In the genomic region with DNA sequence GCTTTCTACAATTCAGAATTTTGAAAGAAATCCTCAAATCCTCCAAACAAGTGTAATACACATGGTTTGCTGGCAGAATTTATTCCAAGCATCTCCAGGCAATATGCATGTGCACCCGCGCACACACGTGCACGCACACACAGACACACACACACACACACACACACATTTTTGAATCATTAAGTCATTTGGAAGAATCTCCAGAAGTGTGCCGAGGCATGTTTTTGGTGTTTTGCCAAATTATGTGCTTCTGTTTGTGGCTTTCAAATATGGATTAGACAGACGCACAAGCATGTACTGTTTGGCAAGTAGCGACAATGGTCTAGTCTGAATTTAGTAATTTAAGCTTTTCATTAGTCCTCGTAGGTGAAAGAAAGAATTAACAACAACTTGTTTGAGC, we compare ENCODE assay signal across 10 cellular contexts. TPM values are rescaled to one million over a fixed set of nuclear protein-coding genes. Genes with fewer than 3 reads are reported as not detected.
DNase-seq lines count a peak whose midpoint lies in the region; ATAC-seq and TF ChIP-seq lines count a peak whose summit lies in the region.
"Had no signal": no experiment of that assay in that cellular context is flagged by ENCODE, and none has a peak within 500 bp of the region (broad histone marks: within the 10 kb centered on the region; RNA-seq: fewer than 3 reads in every experiment).

No MANE protein-coding gene starts in this region.

- no peak overlapping the region for H3K4me3 Mint-ChIP-seq in progenitor cell of endocrine pancreas (ENCODE audit: low read depth)
- no peak overlapping the region for H3K4me3 Mint-ChIP-seq in activated naive CD8-positive, alpha-beta T cell treated with anti-CD3 and anti-CD28 coated beads, Interleukin-2, amount 50 U/mL, for 24 hours

- H3K9me3 ChIP-seq in left lung, result no peaks in the 10 kb centered on the region

- H3K4me3 ChIP-seq in left lung, result no peak overlapping the region
- H3K4me3 ChIP-seq: GM12878 had no signal

- H3K27me3 Mint-ChIP-seq in progenitor cell of endocrine pancreas, result no peaks in the 10 kb centered on the region
- peaks cover 16% of the 10 kb centered on the region for H3K27me3 Mint-ChIP-seq in activated naive CD8-positive, alpha-beta T cell treated with anti-CD3 and anti-CD28 coated beads, Interleukin-2, amount 50 U/mL, for 24 hours

- H3K36me3 ChIP-seq in left lung, result no peaks in the 10 kb centered on the region

- no peak overlapping the region for H3K27ac ChIP-seq in left lung

- H3K36me3 Mint-ChIP-seq in progenitor cell of endocrine pancreas (ENCODE audit: insufficient read depth), result no peaks in the 10 kb centered on the region
- H3K36me3 Mint-ChIP-seq in activated naive CD8-positive, alpha-beta T cell treated with anti-CD3 and anti-CD28 coated beads, Interleukin-2, amount 50 U/mL, for 24 hours (ENCODE audit: low read depth), result no peaks in the 10 kb centered on the region

- peaks cover 20 to 32% of the 10 kb centered on the region in 2 donors for H3K4me1 ChIP-seq in left lung

- H3K27me3 ChIP-seq in left lung, result no peaks in the 10 kb centered on the region

- no peaks in the 10 kb centered on the region for H3K9me3 Mint-ChIP-seq in progenitor cell of endocrine pancreas (ENCODE audit: low read depth)
- no peaks in the 10 kb centered on the region for H3K9me3 Mint-ChIP-seq in activated naive CD8-positive, alpha-beta T cell treated with anti-CD3 and anti-CD28 coated beads, Interleukin-2, amount 50 U/mL, for 24 hours

- no peak overlapping the region for H3K27ac Mint-ChIP-seq in progenitor cell of endocrine pancreas
- H3K27ac Mint-ChIP-seq in activated naive CD8-positive, alpha-beta T cell treated with anti-CD3 and anti-CD28 coated beads, Interleukin-2, amount 50 U/mL, for 24 hours, result no peak overlapping the region

- peaks cover 36% of the 10 kb centered on the region for H3K4me1 Mint-ChIP-seq in progenitor cell of endocrine pancreas (ENCODE audit: low read depth)
- peaks cover 1% of the 10 kb centered on the region for H3K4me1 Mint-ChIP-seq in activated naive CD8-positive, alpha-beta T cell treated with anti-CD3 and anti-CD28 coated beads, Interleukin-2, amount 50 U/mL, for 24 hours

- ATAC-seq in left lung, result peak; percentile 12
- no peak for ATAC-seq in activated naive CD8-positive, alpha-beta T cell treated with anti-CD3 and anti-CD28 coated beads, Interleukin-2, amount 50 U/mL, for 24 hours
- ATAC-seq: GM12878 had no signal

- DNase-seq in ACHN, result peak; percentile 70
- DNase-seq in NCI-H1694 (lab: John Stamatoyannopoulos, UW), result peak; percentile 33
- peak; percentile 31 for DNase-seq in cerebellar cortex (ENCODE audit: low spot score)
- DNase-seq in left lung, result no peak
- no peak for DNase-seq in progenitor cell of endocrine pancreas (ENCODE audit: low spot score, unreplicated experiment)
- DNase-seq in activated naive CD8-positive, alpha-beta T cell treated with anti-CD3 and anti-CD28 coated beads, Interleukin-2, amount 50 U/mL, for 24 hours, result no peak
- DNase-seq in NCI-H82 treated with DMSO at 0.1 percent for 48 hours (lab: John Stamatoyannopoulos, UW; ENCODE audit: unreplicated experiment), result no peak
- no peak for DNase-seq in OCI-M2 (lab: John Stamatoyannopoulos, UW; ENCODE audit: unreplicated experiment)
- DNase-seq: NCI-H1436 had no signal

- intact Hi-C loops in left lung (cut with DNase I), result no loop called here

- TF ChIP-seq CTCF in left lung (IDR thresholded peaks at IDR 0.05) (no peak), progenitor cell of endocrine pancreas (IDR thresholded peaks at IDR 0.05; ENCODE audit: unreplicated experiment) (no peak)

- in situ Hi-C loops in ACHN (cut with HindIII; ENCODE audit: low pct_ligation_motif_present, low pct_unique_long_range_greater_than_20kb, low sequenced_read_pairs), result no loop called here

RNA-seq across cellular contexts. Expression of gene NFIB, which starts 36.7 kb away (rescaled TPM):
- total RNA-seq in left lung (10 to 100 TPM; 88.8 to 97.9 TPM), progenitor cell of endocrine pancreas (15.3 and 15.5 TPM in 2 replicates)

Comparison
In these comparisons a context has a peak if more than half of its experiments do, and no peak if none do; other contexts are left out.
1. DNase-seq: peak in ACHN (single experiment), NCI-H1694 (single experiment) and cerebellar cortex (single experiment); none in left lung (0 of 2), progenitor cell of endocrine pancreas (single experiment), activated naive CD8-positive, alpha-beta T cell treated with anti-CD3 and anti-CD28 coated beads, Interleukin-2, amount 50 U/mL, for 24 hours (single experiment), NCI-H82 treated with DMSO at 0.1 percent for 48 hours (single experiment) and OCI-M2 (single experiment).